ENCODE assay signal across 31 cellular contexts in the genomic region with DNA sequence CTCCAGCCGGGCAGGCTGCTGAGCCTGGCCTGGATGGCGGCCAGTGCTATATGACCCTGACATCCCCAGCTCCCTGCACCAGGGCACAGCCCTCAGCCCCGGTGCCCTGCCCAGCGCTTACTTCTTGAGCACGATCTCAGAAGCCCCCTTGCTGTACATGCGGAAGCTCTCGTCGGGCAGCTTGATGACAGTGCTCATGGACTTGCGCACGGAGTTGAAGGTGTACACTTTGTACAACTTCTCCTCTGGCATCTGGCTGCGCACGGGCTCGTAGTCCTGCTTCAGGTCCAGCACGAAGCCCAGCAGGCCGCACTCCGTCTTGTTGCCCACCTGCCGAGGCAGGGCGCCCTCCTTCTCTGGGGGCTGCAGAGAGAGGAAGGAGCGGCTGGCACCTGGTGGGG.
"Had no signal": no experiment of that assay in that cellular context is flagged by ENCODE, and none has a peak within 500 bp of the region (broad histone marks: within the 10 kb centered on the region; RNA-seq: fewer than 3 reads in every experiment).

No MANE protein-coding gene starts in this region.

- H3K4me3 ChIP-seq: ascending aorta, breast epithelium, cardiac muscle cell, esophagus muscularis mucosa, gastrocnemius medialis, heart left ventricle had no signal

- H3K36me3 Mint-ChIP-seq: activated naive CD4-positive, alpha-beta T cell treated with anti-CD3 and anti-CD28 coated beads, Interleukin-2, amount 10 ng/mL, durations not matched to agents 7 days and 5 days; activated naive CD8-positive, alpha-beta T cell treated with anti-CD3 and anti-CD28 coated beads, Interleukin-2, amount 10 ng/mL, durations not matched to agents 7 days and 5 days had no signal

- H3K27ac ChIP-seq: ascending aorta, breast epithelium, cardiac muscle cell, esophagus muscularis mucosa, foreskin keratinocyte, gastrocnemius medialis, heart left ventricle had no signal

- H3K4me1 ChIP-seq: ascending aorta, breast epithelium had no signal

- FAIRE-seq: colon had no signal

- ATAC-seq: activated CD4-positive, alpha-beta T cell treated with anti-CD3 and anti-CD28 coated beads for 36 hours; activated naive CD4-positive, alpha-beta T cell treated with anti-CD3 and anti-CD28 coated beads, Interleukin-2, amount 50 U/mL, for 72 hours; activated T-cell treated with anti-CD3 and anti-CD28 coated beads, Interleukin-2, amount 50 U/mL, for 72 hours; effector memory CD8-positive, alpha-beta T cell; foreskin keratinocyte; gastrocnemius medialis; heart left ventricle had no signal

- H3K4me3 Mint-ChIP-seq: activated CD4-positive, alpha-beta memory T cell treated with anti-CD3 and anti-CD28 coated beads, Interleukin-2, amount 10 ng/mL, durations not matched to agents 7 days and 5 days; activated CD4-positive, alpha-beta T cell treated with anti-CD3 and anti-CD28 coated beads for 36 hours; activated CD4-positive, alpha-beta T cell treated with anti-CD3 and anti-CD28 coated beads, Interleukin-2, amount 10 ng/mL, durations not matched to agents 24 days and 14 days; activated naive CD4-positive, alpha-beta T cell treated with anti-CD3 and anti-CD28 coated beads, Interleukin-2, amount 10 ng/mL, durations not matched to agents 7 days and 5 days; activated naive CD8-positive, alpha-beta T cell treated with anti-CD3 and anti-CD28 coated beads, Interleukin-2, amount 10 ng/mL, durations not matched to agents 7 days and 5 days; activated T-cell treated with anti-CD3 and anti-CD28 coated beads, Interleukin-2, amount 50 U/mL, for 24 hours; activated T-cell treated with anti-CD3 and anti-CD28 coated beads, Interleukin-2, amount 50 U/mL, for 72 hours; brain; effector memory CD8-positive, alpha-beta T cell had no signal

- H3K27me3 ChIP-seq: ascending aorta, cardiac muscle cell, foreskin keratinocyte, gastrocnemius medialis, heart left ventricle had no signal

- H3K27me3 Mint-ChIP-seq: brain had no signal

- H3K27ac Mint-ChIP-seq: activated CD4-positive, alpha-beta memory T cell treated with anti-CD3 and anti-CD28 coated beads, Interleukin-2, amount 10 ng/mL, durations not matched to agents 7 days and 5 days; activated CD4-positive, alpha-beta T cell treated with anti-CD3 and anti-CD28 coated beads for 36 hours; activated CD4-positive, alpha-beta T cell treated with anti-CD3 and anti-CD28 coated beads, Interleukin-2, amount 10 ng/mL, durations not matched to agents 24 days and 14 days; activated naive CD4-positive, alpha-beta T cell treated with anti-CD3 and anti-CD28 coated beads, Interleukin-2, amount 10 ng/mL, durations not matched to agents 7 days and 5 days; activated naive CD4-positive, alpha-beta T cell treated with anti-CD3 and anti-CD28 coated beads, Interleukin-2, amount 50 U/mL, for 72 hours; activated naive CD8-positive, alpha-beta T cell treated with anti-CD3 and anti-CD28 coated beads, Interleukin-2, amount 10 ng/mL, durations not matched to agents 7 days and 5 days; activated T-cell treated with anti-CD3 and anti-CD28 coated beads, Interleukin-2, amount 50 U/mL, for 24 hours; activated T-cell treated with anti-CD3 and anti-CD28 coated beads, Interleukin-2, amount 50 U/mL, for 72 hours; brain; effector memory CD8-positive, alpha-beta T cell had no signal

- H3K36me3 ChIP-seq: ascending aorta, breast epithelium, cardiac muscle cell, esophagus muscularis mucosa, gastrocnemius medialis, heart left ventricle had no signal

- H3K9me3 ChIP-seq: ascending aorta, gastrocnemius medialis had no signal

- H3K4me1 Mint-ChIP-seq: activated naive CD4-positive, alpha-beta T cell treated with anti-CD3 and anti-CD28 coated beads, Interleukin-2, amount 10 ng/mL, durations not matched to agents 7 days and 5 days; activated naive CD8-positive, alpha-beta T cell treated with anti-CD3 and anti-CD28 coated beads, Interleukin-2, amount 10 ng/mL, durations not matched to agents 7 days and 5 days had no signal

- DNase-seq: activated CD4-positive, alpha-beta memory T cell treated with anti-CD3 and anti-CD28 coated beads, Interleukin-2, amount 10 ng/mL, durations not matched to agents 7 days and 5 days; activated CD4-positive, alpha-beta T cell treated with anti-CD3 and anti-CD28 coated beads for 36 hours; activated CD4-positive, alpha-beta T cell treated with anti-CD3 and anti-CD28 coated beads, Interleukin-2, amount 10 ng/mL, durations not matched to agents 24 days and 14 days; activated CD4-positive, CD25-positive, alpha-beta regulatory T cell; activated CD4-positive, CD25-positive, alpha-beta regulatory T cell treated with anti-CD3 and anti-CD28 coated beads, Interleukin-2, amount 50 U/mL, for 72 hours; activated CD8-positive, alpha-beta memory T cell treated with anti-CD3 and anti-CD28 coated beads, Interleukin-2, amount 50 U/mL, for 48 hours; activated gamma-delta T cell; activated naive CD4-positive, alpha-beta T cell; activated naive CD4-positive, alpha-beta T cell treated with anti-CD3 and anti-CD28 coated beads, Interleukin-2, amount 10 ng/mL, durations not matched to agents 7 days and 5 days; activated naive CD8-positive, alpha-beta T cell treated with anti-CD3 and anti-CD28 coated beads, Interleukin-2, amount 10 ng/mL, durations not matched to agents 7 days and 5 days; activated T-cell treated with anti-CD3 and anti-CD28 coated beads for 4 hours; activated T-cell treated with anti-CD3 and anti-CD28 coated beads, Interleukin-2, amount 50 U/mL, for 24 hours; activated T-cell treated with anti-CD3 and anti-CD28 coated beads, Interleukin-2, amount 50 U/mL, for 72 hours; central memory CD4-positive, alpha-beta T cell; cortex of kidney; dermis blood vessel endothelial cell; effector CD4-positive, alpha-beta T cell; effector memory CD8-positive, alpha-beta T cell; erythroblast; foreskin keratinocyte; gastrocnemius medialis; glutamatergic neuron; T-helper 2 cell had no signal

- H3K9me3 Mint-ChIP-seq: activated CD4-positive, alpha-beta memory T cell treated with anti-CD3 and anti-CD28 coated beads, Interleukin-2, amount 10 ng/mL, durations not matched to agents 7 days and 5 days; activated CD4-positive, alpha-beta T cell treated with anti-CD3 and anti-CD28 coated beads, Interleukin-2, amount 10 ng/mL, durations not matched to agents 24 days and 14 days; activated naive CD4-positive, alpha-beta T cell treated with anti-CD3 and anti-CD28 coated beads, Interleukin-2, amount 10 ng/mL, durations not matched to agents 7 days and 5 days; activated naive CD8-positive, alpha-beta T cell treated with anti-CD3 and anti-CD28 coated beads, Interleukin-2, amount 10 ng/mL, durations not matched to agents 7 days and 5 days; activated T-cell treated with anti-CD3 and anti-CD28 coated beads, Interleukin-2, amount 50 U/mL, for 24 hours; effector memory CD8-positive, alpha-beta T cell had no signal
